Comparison of ENCODE assay signal across 1 cellular context in genomic region chr17:16459271-16459670, GRCh38.
TF ChIP-seq lines count a peak whose summit lies in the region.

No MANE protein-coding gene starts in this region.

TF ChIP-seq in WTC11, 78 proteins besides CTCF, POLR2A, EP300 and RAD21 (continued from another document):
- TF ChIP-seq ZNF425 (CRISPR knock-in tag; conservative IDR thresholded peaks at IDR 0.05) = no peak
TF ChIP-seq in WTC11: peak in this region for 0.
